ENCODE assay signal across 8 cellular contexts in the genomic region with DNA sequence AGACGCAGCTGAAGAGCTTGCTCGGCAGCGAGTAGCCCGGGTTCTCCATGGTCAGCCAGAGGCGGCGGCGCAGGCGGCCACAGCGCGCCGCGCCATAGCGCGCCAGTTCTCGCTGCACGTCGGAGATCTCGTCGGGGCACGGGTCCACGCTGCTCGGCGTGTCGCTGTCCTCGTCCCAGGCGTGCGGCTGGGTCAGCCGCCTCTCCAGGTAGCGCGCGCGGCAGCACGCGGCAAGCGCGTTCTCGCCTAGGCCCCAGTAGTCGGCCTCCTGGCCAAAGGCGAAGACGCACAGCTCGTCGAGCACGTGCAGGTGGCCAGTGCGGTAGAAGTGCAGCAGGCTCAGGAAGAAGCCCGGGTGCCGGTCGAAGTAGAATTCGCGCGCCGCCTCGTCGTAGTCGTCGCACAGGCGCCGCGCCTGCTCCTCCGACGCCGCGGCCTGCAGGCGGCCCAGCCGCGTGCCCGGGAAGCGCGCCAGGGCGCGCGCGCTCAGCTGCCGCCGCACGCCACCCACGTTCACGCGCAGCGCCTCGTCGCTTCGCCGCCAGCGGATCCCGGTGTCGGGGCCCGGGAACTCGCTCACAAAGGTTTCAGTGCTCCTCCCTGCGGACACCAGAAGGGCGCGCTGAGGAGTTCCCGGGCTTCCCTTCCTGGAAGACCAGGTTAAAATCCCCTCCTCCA. TPM values are rescaled to one million over a fixed set of nuclear protein-coding genes. Genes with fewer than 3 reads are reported as not detected.
DNase-seq lines count a peak whose midpoint lies in the region; ATAC-seq lines count a peak whose summit lies in the region.

No MANE protein-coding gene starts in this region.

- H3K9me3 Mint-ChIP-seq in effector memory CD8-positive, alpha-beta T cell, result no peaks in the 10 kb centered on the region

- H3K36me3 Mint-ChIP-seq in effector memory CD8-positive, alpha-beta T cell (ENCODE audit: insufficient read depth), result peaks cover 3% of the 10 kb centered on the region

- H3K27me3 Mint-ChIP-seq in effector memory CD8-positive, alpha-beta T cell, result peaks cover 43 to 58% of the 10 kb centered on the region in 2 donors

- ATAC-seq in effector memory CD8-positive, alpha-beta T cell (replicated peaks), result peak; percentile 31
- no peak for ATAC-seq in GM21529 (IDR thresholded peaks at IDR 0.05; ENCODE audit: unreplicated experiment)
- ATAC-seq in HG03342 (IDR thresholded peaks at IDR 0.05; ENCODE audit: unreplicated experiment), result no peak

- no peak overlapping the region for H3K27ac Mint-ChIP-seq in effector memory CD8-positive, alpha-beta T cell

- DNase-seq in CD1c-positive myeloid dendritic cell (ENCODE audit: extremely low spot score) (peak; percentile 39), RPMI7951 (ENCODE audit: low read depth) (peak; percentile 63), mucosa of gallbladder (ENCODE audit: low spot score) (peak; percentile 35), AML-193 (lab: John Stamatoyannopoulos, UW) (no peak), HuH-7.5 (ENCODE audit: low spot score) (no peak)
- DNase-seq in effector memory CD8-positive, alpha-beta T cell, result peak in 1 of 3 experiments; percentile 5

- H3K4me1 Mint-ChIP-seq in effector memory CD8-positive, alpha-beta T cell (ENCODE audit: low read depth in 2 of 2), result peaks cover 3 to 12% of the 10 kb centered on the region in 2 donors

- H3K4me3 Mint-ChIP-seq in effector memory CD8-positive, alpha-beta T cell, result peak overlapping the region in 1 of 2 donors; percentile 69

RNA-seq across cellular contexts. Expression of a gene that starts 2.7 kb away (rescaled TPM):
- total RNA-seq in RPMI7951 (2014; rRNA removed; shearing (Covaris generic)), result 0.12 and 0.39 TPM in 2 replicates
- total RNA-seq in mucosa of gallbladder, result 11.2 TPM

RNA-seq across cellular contexts. Expression of a gene that starts 16.7 kb away (rescaled TPM):
- total RNA-seq in RPMI7951 (2014; rRNA removed; shearing (Covaris generic)), result not detected in 2 replicates
- not detected for total RNA-seq in mucosa of gallbladder

RNA-seq across cellular contexts. Expression of a gene that starts 26.0 kb away (rescaled TPM):
- not detected in 2 replicates for total RNA-seq in RPMI7951 (2014; rRNA removed; shearing (Covaris generic))
- not detected for total RNA-seq in mucosa of gallbladder

Comparison
In these comparisons a context has a peak if more than half of its experiments do, and no peak if none do; other contexts are left out.
1. DNase-seq: peak in CD1c-positive myeloid dendritic cell (single experiment), RPMI7951 (single experiment) and mucosa of gallbladder (single experiment); none in AML-193 (0 of 2) and HuH-7.5 (single experiment).